8 cellular contexts compared by ENCODE assay signal in genomic region chr1:202586018-202586821, GRCh38.
DNase-seq lines count a peak whose midpoint lies in the region; TF ChIP-seq lines count a peak whose summit lies in the region.

No MANE protein-coding gene starts in this region.

- peak overlapping the region; percentile 65 for H3K4me2 ChIP-seq in BLaER1

- H3K9me3 ChIP-seq in BLaER1 (no peaks in the 10 kb centered on the region), mucosa of rectum (ENCODE audit: control insufficient read depth in 2 of 2, low read length in 2 of 2) (no peaks in the 10 kb centered on the region)

- peaks cover 13% of the 10 kb centered on the region for H3K36me3 Mint-ChIP-seq in brain

- no peak overlapping the region for H3K4me3 Mint-ChIP-seq in brain

- H3K4me3 ChIP-seq in BLaER1 (no peak overlapping the region), mucosa of rectum (ENCODE audit: low read length in 2 of 2) (no peak overlapping the region)

- H3K9ac ChIP-seq in BLaER1, result no peak overlapping the region; the same call in 1 of the 2 replicates
- no peak overlapping the region for H3K9ac ChIP-seq in mucosa of rectum (ENCODE audit: low read depth in 1 of 2, low read length in 2 of 2)

- 0 out of 2 replicates have a peak, but pooled peaks cover 6% of the 10 kb centered on the region for H3K36me3 ChIP-seq in BLaER1
- peaks cover 2 to 22% of the 10 kb centered on the region in 2 donors for H3K36me3 ChIP-seq in mucosa of rectum (ENCODE audit: control insufficient read depth in 2 of 2, insufficient read depth in 2 of 2, low read length in 2 of 2)

- H3K27ac Mint-ChIP-seq in brain, result peak overlapping the region in 4 of 5 experiments; percentile 11 to 93 (median 47)

- peaks cover 55% of the 10 kb centered on the region for H3K4me1 ChIP-seq in BLaER1
- H3K4me1 ChIP-seq in mucosa of rectum (ENCODE audit: control insufficient read depth in 2 of 2, insufficient read depth in 2 of 2, low read length in 2 of 2), result peaks cover 0 to 9% of the 10 kb centered on the region in 2 donors

- H3K27me3 Mint-ChIP-seq in brain, result no peaks in the 10 kb centered on the region

- DNase-seq in M059J (ENCODE audit: low read depth), result peak; percentile 63
- no peak for DNase-seq in NCI-H774 (lab: John Stamatoyannopoulos, UW)
- DNase-seq in NCI-H2081 treated with DMSO at 0.1 percent for 48 hours (lab: John Stamatoyannopoulos, UW), result no peak
- DNase-seq in HUDEP-2 (lab: John Stamatoyannopoulos, UW; ENCODE audit: unreplicated experiment in 76 of 76), result no peak
- DNase-seq in middle frontal gyrus (ENCODE audit: extremely low spot score, low spot score), result no peak

- H3K4me1 Mint-ChIP-seq in brain, result peaks cover 57% of the 10 kb centered on the region

- no peaks in the 10 kb centered on the region for H4K20me1 ChIP-seq in BLaER1

- no peak for TF ChIP-seq CTCF in brain (conservative IDR thresholded peaks at IDR 0.05)

- H3K27ac ChIP-seq in BLaER1 (no peak overlapping the region), mucosa of rectum (ENCODE audit: low read depth in 2 of 2, low read length in 2 of 2) (peak overlapping the region; percentile 6 to 44)

- H3K27me3 ChIP-seq in BLaER1 (no peaks in the 10 kb centered on the region), mucosa of rectum (ENCODE audit: control insufficient read depth in 2 of 2, insufficient read depth in 2 of 2, low read length in 2 of 2) (no peaks in the 10 kb centered on the region)

- no peaks in the 10 kb centered on the region for H3K9me3 Mint-ChIP-seq in brain
